Comparison of ENCODE assay signal across 15 cellular contexts in the genomic region with DNA sequence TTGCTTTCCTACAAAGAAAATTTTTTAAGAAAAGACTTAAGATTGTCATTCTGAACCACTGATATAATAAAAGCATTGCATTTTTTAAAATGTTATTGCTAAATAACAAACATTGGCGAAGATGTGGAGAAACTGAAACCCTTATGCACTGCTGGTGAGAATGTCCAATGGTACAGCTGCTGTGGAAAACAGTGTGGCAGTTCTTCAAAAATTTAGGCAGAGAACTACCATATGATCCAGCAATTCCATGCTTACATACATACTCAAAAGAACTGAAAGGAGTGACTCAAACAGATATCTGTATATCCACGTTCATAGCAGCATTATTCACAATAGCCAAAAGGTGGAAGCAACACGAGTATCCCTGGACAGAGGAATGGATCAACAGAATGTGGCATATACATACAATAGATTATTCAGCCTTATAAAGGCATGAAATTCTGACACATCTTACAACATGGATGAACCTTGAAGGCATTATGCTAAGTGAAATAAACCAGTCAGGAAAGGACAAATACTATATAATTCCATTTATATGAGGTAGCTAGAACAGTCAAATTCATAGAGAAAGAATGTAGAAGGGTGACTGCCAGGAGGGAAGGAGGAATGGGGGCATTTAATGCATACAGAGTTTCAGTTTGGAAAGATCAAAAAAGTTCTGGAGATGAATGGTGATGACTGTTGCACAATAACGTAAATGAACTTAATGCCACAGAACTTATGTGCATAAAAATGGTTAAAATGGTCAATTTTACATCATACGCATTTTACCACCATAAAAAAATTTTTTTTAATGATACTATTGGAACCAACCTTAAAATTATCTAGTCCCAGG.
DNase-seq lines count a peak whose midpoint lies in the region; ATAC-seq and TF ChIP-seq lines count a peak whose summit lies in the region.
"Had no signal": no experiment of that assay in that cellular context is flagged by ENCODE, and none has a peak within 500 bp of the region (broad histone marks: within the 10 kb centered on the region; RNA-seq: fewer than 3 reads in every experiment).

No MANE protein-coding gene starts in this region.

- intact Hi-C loops in uterus (cut with DNase I; ENCODE audit: low total_unique reads), result no loop called here

- no peak for TF ChIP-seq RAD21 in Ishikawa (IDR thresholded peaks at IDR 0.05; ENCODE audit: low read depth)

- H3K4me1 ChIP-seq in uterus, result no peaks in the 10 kb centered on the region

- H3K4me1 Mint-ChIP-seq in natural killer cell treated with Interleukin-12 subunit alpha and Interleukin-12 subunit beta and Interleukin-15 and Interleukin-18, amount 100 ng/mL, for 72 hours (ENCODE audit: low read depth in 2 of 2), result peaks cover 34 to 38% of the 10 kb centered on the region in 2 donors

- no peaks in the 10 kb centered on the region for H3K9me3 Mint-ChIP-seq in natural killer cell treated with Interleukin-12 subunit alpha and Interleukin-12 subunit beta and Interleukin-15 and Interleukin-18, amount 100 ng/mL, for 72 hours

- DNase-seq in HCEC 1CT (peak; percentile 9), dedifferentiated amniotic fluid mesenchymal stem cell (ENCODE audit: extremely low spot score) (peak; percentile 36), uterus (no peak)
- no peak for DNase-seq in natural killer cell treated with Interleukin-12 subunit alpha and Interleukin-12 subunit beta and Interleukin-15 and Interleukin-18, amount 100 ng/mL, for 72 hours (ENCODE audit: low spot score)
- DNase-seq: COR-L47, Karpas-422, NCI-H1105, NCI-H1694, NCI-H524 had no signal

- H3K4me3 Mint-ChIP-seq in natural killer cell treated with Interleukin-12 subunit alpha and Interleukin-12 subunit beta and Interleukin-15 and Interleukin-18, amount 100 ng/mL, for 72 hours, result no peak overlapping the region

- no peak overlapping the region for H3K27ac ChIP-seq in uterus

- peaks cover 24% of the 10 kb centered on the region for H3K36me3 Mint-ChIP-seq in natural killer cell treated with Interleukin-12 subunit alpha and Interleukin-12 subunit beta and Interleukin-15 and Interleukin-18, amount 100 ng/mL, for 72 hours

- TF ChIP-seq CTCF in uterus (IDR thresholded peaks at IDR 0.05), result no peak

- H3K27me3 Mint-ChIP-seq in natural killer cell treated with Interleukin-12 subunit alpha and Interleukin-12 subunit beta and Interleukin-15 and Interleukin-18, amount 100 ng/mL, for 72 hours, result no peaks in the 10 kb centered on the region

- no peaks in the 10 kb centered on the region for H3K36me3 ChIP-seq in uterus

- no peaks in the 10 kb centered on the region for H3K27me3 ChIP-seq in uterus

- peak overlapping the region; percentile 52 to 66 for H3K27ac Mint-ChIP-seq in natural killer cell treated with Interleukin-12 subunit alpha and Interleukin-12 subunit beta and Interleukin-15 and Interleukin-18, amount 100 ng/mL, for 72 hours

- TF ChIP-seq EP300 in Ishikawa (IDR thresholded peaks at IDR 0.05; ENCODE audit: borderline replicate concordance), result no peak

- no peak for TF ChIP-seq POLR2A in uterus (IDR thresholded peaks at IDR 0.05)

- no peaks in the 10 kb centered on the region for H3K9me3 ChIP-seq in uterus
- H3K9me3 ChIP-seq: HAP-1 had no signal

- no peak overlapping the region for H3K4me3 ChIP-seq in uterus
- H3K4me3 ChIP-seq: HAP-1 had no signal

- ATAC-seq in natural killer cell treated with Interleukin-12 subunit alpha and Interleukin-12 subunit beta and Interleukin-15 and Interleukin-18, amount 100 ng/mL, for 72 hours, result no peak
- ATAC-seq in HG03025 (IDR thresholded peaks at IDR 0.05; ENCODE audit: low FRiP score, unreplicated experiment), result no peak
- no peak for ATAC-seq in HG02571 (IDR thresholded peaks at IDR 0.05; ENCODE audit: unreplicated experiment)
- ATAC-seq: Panc1, Right ventricle myocardium inferior had no signal

TF ChIP-seq in Ishikawa, 13 proteins besides CTCF, POLR2A, EP300 and RAD21:
- TF ChIP-seq, protein P1, sequence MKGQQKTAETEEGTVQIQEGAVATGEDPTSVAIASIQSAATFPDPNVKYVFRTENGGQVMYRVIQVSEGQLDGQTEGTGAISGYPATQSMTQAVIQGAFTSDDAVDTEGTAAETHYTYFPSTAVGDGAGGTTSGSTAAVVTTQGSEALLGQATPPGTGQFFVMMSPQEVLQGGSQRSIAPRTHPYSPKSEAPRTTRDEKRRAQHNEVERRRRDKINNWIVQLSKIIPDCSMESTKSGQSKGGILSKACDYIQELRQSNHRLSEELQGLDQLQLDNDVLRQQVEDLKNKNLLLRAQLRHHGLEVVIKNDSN (IDR thresholded peaks at IDR 0.05), result no peak
- TF ChIP-seq CEBPB (IDR thresholded peaks at IDR 0.05), result 0 out of 2 replicates have a peak, but pooled peaks have one; percentile 5

Comparison
In these comparisons a context has a peak if more than half of its experiments do, and no peak if none do; other contexts are left out.
1. DNase-seq: peak in HCEC 1CT (single experiment) and dedifferentiated amniotic fluid mesenchymal stem cell (single experiment); none in natural killer cell treated with Interleukin-12 subunit alpha and Interleukin-12 subunit beta and Interleukin-15 and Interleukin-18, amount 100 ng/mL, for 72 hours (single experiment) and uterus (0 of 2).